26 cellular contexts compared by ENCODE assay signal in the genomic region with DNA sequence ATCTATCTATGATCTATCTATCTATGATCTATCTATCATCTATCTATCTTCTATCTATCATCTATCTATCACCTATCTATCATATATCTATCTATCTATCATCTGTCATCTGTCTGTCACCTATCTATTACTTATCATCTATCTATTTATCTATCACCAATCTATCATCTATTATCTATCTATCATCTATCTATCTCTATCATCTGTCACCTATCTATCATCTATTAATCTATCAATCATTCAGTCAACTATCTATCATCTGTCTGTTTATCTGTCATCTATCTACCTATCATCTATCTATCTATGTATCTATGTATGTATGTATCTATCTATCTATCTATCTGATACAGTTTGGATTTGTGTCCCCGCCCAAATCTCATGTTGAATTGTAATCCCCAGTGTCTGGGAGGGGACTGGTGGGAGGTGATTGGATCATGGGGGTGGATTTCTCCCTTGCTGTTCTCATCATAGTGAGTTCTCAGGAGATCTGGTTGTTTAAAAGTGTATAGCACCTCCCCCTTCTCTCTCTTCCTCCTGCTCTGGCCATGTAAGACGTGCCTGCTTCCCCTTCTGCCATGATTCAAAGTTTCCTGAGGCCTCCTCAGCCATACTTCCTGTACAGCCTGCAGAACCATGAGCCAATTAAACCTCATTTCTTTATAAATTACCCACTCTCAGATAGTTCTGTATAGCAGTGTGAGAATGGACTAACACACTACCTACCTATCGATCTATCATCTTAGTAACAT.
"Had no signal": no experiment of that assay in that cellular context is flagged by ENCODE, and none has a peak within 500 bp of the region (broad histone marks: within the 10 kb centered on the region; RNA-seq: fewer than 3 reads in every experiment).

No MANE protein-coding gene starts in this region.

- H3K4me3 ChIP-seq: hepatocyte, left ventricle myocardium inferior, lung, ovary, right atrium auricular region, skin epidermis, suprapubic skin, thoracic aorta, tibial artery, upper lobe of right lung, uterus had no signal

- H3K79me2 ChIP-seq: hepatocyte had no signal

- H3K36me3 ChIP-seq: left ventricle myocardium inferior, ovary, right atrium auricular region, suprapubic skin, thoracic aorta, tibial artery, upper lobe of right lung, uterus had no signal

- H3K4me1 Mint-ChIP-seq: mesothelial cell of epicardium; naive thymus-derived CD4-positive, alpha-beta T cell; stimulated activated effector memory CD8-positive, alpha-beta T cell treated with anti-CD3 and anti-CD28 coated beads, Interleukin-12 subunit alpha, Interleukin-12 subunit beta, amount 100 ng/mL, for 72 hours had no signal

- H3K4me2 ChIP-seq: hepatocyte had no signal

- H3K36me3 Mint-ChIP-seq: mesothelial cell of epicardium; natural killer cell treated with Interleukin-12 subunit alpha and Interleukin-12 subunit beta and Interleukin-15 and Interleukin-18, amount 100 ng/mL, for 72 hours; stimulated activated effector memory CD8-positive, alpha-beta T cell treated with anti-CD3 and anti-CD28 coated beads, Interleukin-12 subunit alpha, Interleukin-12 subunit beta, amount 100 ng/mL, for 72 hours had no signal

- ATAC-seq: naive thymus-derived CD4-positive, alpha-beta T cell; natural killer cell treated with Interleukin-12 subunit alpha and Interleukin-12 subunit beta and Interleukin-15 and Interleukin-18, amount 100 ng/mL, for 72 hours; sciatic nerve; stimulated activated effector memory CD8-positive, alpha-beta T cell treated with anti-CD3 and anti-CD28 coated beads, Interleukin-12 subunit alpha, Interleukin-12 subunit beta, amount 100 ng/mL, for 72 hours; upper lobe of right lung had no signal

- DNase-seq: islet precursor cell; left ventricle myocardium inferior; mesendoderm; naive thymus-derived CD4-positive, alpha-beta T cell; ovary; stimulated activated CD4-positive, alpha-beta T cell treated with anti-CD3 and anti-CD28 coated beads, Interleukin-12 subunit alpha, Interleukin-12 subunit beta, amount 100 ng/mL, for 4 hours; stimulated activated CD4-positive, alpha-beta T cell treated with anti-CD3 and anti-CD28 coated beads, Interleukin-15, amount 100 ng/mL, for 24 hours; stimulated activated CD4-positive, alpha-beta T cell treated with anti-CD3 and anti-CD28 coated beads, Interleukin-2, amount 100 ng/mL, for 24 hours; stimulated activated CD4-positive, alpha-beta T cell treated with anti-CD3 and anti-CD28 coated beads, Interleukin-4, amount 100 ng/mL, for 1 hour; stimulated activated naive CD4-positive, alpha-beta T cell; tibial artery; trophoblast cell; uterus had no signal

- H3K27me3 ChIP-seq: hepatocyte, ovary, right atrium auricular region, suprapubic skin, upper lobe of right lung, uterus had no signal

- H2AFZ ChIP-seq: hepatocyte had no signal

- H3K27me3 Mint-ChIP-seq: stimulated activated naive CD8-positive, alpha-beta T cell treated with anti-CD3 and anti-CD28 coated beads, Interleukin-15, Interleukin-2, amounts not matched to agents 100 ng/mL and 50 ng/mL, for 24 hours had no signal

- H3K9me3 Mint-ChIP-seq: mesothelial cell of epicardium; natural killer cell treated with Interleukin-12 subunit alpha and Interleukin-12 subunit beta and Interleukin-15 and Interleukin-18, amount 100 ng/mL, for 72 hours; stimulated activated effector memory CD8-positive, alpha-beta T cell treated with anti-CD3 and anti-CD28 coated beads, Interleukin-12 subunit alpha, Interleukin-12 subunit beta, amount 100 ng/mL, for 72 hours; stimulated activated naive CD8-positive, alpha-beta T cell treated with anti-CD3 and anti-CD28 coated beads, Interleukin-15, Interleukin-2, amounts not matched to agents 100 ng/mL and 50 ng/mL, for 24 hours had no signal

- H3K4me1 ChIP-seq: left ventricle myocardium inferior, right atrium auricular region, suprapubic skin, tibial artery, upper lobe of right lung, uterus had no signal

- H3K4me3 Mint-ChIP-seq: mesothelial cell of epicardium; naive thymus-derived CD4-positive, alpha-beta T cell; natural killer cell treated with Interleukin-12 subunit alpha and Interleukin-12 subunit beta and Interleukin-15 and Interleukin-18, amount 100 ng/mL, for 72 hours; stimulated activated effector memory CD8-positive, alpha-beta T cell treated with anti-CD3 and anti-CD28 coated beads, Interleukin-12 subunit alpha, Interleukin-12 subunit beta, amount 100 ng/mL, for 72 hours; stimulated activated naive CD8-positive, alpha-beta T cell treated with anti-CD3 and anti-CD28 coated beads, Interleukin-15, Interleukin-2, amounts not matched to agents 100 ng/mL and 50 ng/mL, for 24 hours had no signal

- H3K27ac Mint-ChIP-seq: mesothelial cell of epicardium; naive thymus-derived CD4-positive, alpha-beta T cell; natural killer cell treated with Interleukin-12 subunit alpha and Interleukin-12 subunit beta and Interleukin-15 and Interleukin-18, amount 100 ng/mL, for 72 hours; progenitor cell of endocrine pancreas; stimulated activated effector memory CD8-positive, alpha-beta T cell treated with anti-CD3 and anti-CD28 coated beads, Interleukin-12 subunit alpha, Interleukin-12 subunit beta, amount 100 ng/mL, for 72 hours; stimulated activated naive CD8-positive, alpha-beta T cell treated with anti-CD3 and anti-CD28 coated beads, Interleukin-15, Interleukin-2, amounts not matched to agents 100 ng/mL and 50 ng/mL, for 24 hours had no signal

- H3K9me3 ChIP-seq: ovary, suprapubic skin, thoracic aorta, upper lobe of right lung, uterus had no signal
